28 cellular contexts compared by ENCODE assay signal in the genomic region with DNA sequence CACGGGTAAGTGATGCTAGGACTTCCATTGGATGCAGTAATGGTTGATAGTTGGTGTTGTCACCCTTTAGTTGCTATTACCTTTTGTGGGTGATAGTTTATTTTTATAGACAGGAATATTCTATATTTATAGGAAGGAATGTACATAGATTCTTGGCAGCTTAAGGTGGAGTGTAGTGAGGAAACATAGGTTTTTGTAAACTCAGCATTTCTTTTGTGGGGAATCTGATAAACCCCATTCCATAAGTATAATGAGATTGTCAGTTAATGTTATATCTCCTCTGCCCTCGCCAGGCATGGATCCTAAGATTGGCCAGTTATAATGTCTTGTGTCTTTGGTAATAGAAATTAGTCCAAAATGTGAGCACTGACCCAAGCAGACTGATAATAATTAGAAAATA.
"Had no signal": no experiment of that assay in that cellular context is flagged by ENCODE, and none has a peak within 500 bp of the region (broad histone marks: within the 10 kb centered on the region; RNA-seq: fewer than 3 reads in every experiment).

No MANE protein-coding gene starts in this region.

- FAIRE-seq: colon, endometrium, endothelial cell of umbilical vein, frontal cortex had no signal

- H3K27me3 ChIP-seq: colonic mucosa, esophagus muscularis mucosa, esophagus squamous epithelium, foreskin keratinocyte, gastrocnemius medialis, gastroesophageal sphincter, heart left ventricle, heart right ventricle had no signal

- ATAC-seq: effector memory CD8-positive, alpha-beta T cell; esophagus mucosa; foreskin keratinocyte; gastrocnemius medialis; gastroesophageal sphincter; heart left ventricle; heart right ventricle had no signal

- H3K27ac ChIP-seq: colonic mucosa, coronary artery, dorsolateral prefrontal cortex, epithelial cell of prostate, esophagus muscularis mucosa, esophagus squamous epithelium, foreskin keratinocyte, gastrocnemius medialis, gastroesophageal sphincter, heart left ventricle, heart right ventricle had no signal

- H3K9me3 ChIP-seq: colonic mucosa, esophagus muscularis mucosa, esophagus squamous epithelium, gastrocnemius medialis, gastroesophageal sphincter, heart left ventricle, heart right ventricle had no signal

- H3K36me3 ChIP-seq: colonic mucosa, esophagus muscularis mucosa, esophagus squamous epithelium, gastrocnemius medialis, gastroesophageal sphincter, heart left ventricle, heart right ventricle had no signal

- H3K4me1 ChIP-seq: colonic mucosa, esophagus muscularis mucosa, esophagus squamous epithelium, foreskin keratinocyte, gastrocnemius medialis, gastroesophageal sphincter, heart left ventricle, heart right ventricle had no signal

- DNase-seq: colonic mucosa; cortex of kidney; dermis blood vessel endothelial cell; dorsolateral prefrontal cortex; effector CD4-positive, alpha-beta T cell; effector CD8-positive, alpha-beta T cell; effector memory CD4-positive, alpha-beta T cell; effector memory CD8-positive, alpha-beta T cell; endodermal cell; erythroblast; esophagus squamous epithelium; foreskin fibroblast; foreskin keratinocyte; foreskin melanocyte; gastrocnemius medialis; glutamatergic neuron; head of caudate nucleus; heart left ventricle; heart right ventricle had no signal

- H3K4me3 ChIP-seq: colonic mucosa, coronary artery, dorsolateral prefrontal cortex, esophagus muscularis mucosa, esophagus squamous epithelium, gastrocnemius medialis, gastroesophageal sphincter, heart left ventricle, heart right ventricle had no signal
